8 cellular contexts compared by ENCODE assay signal in genomic region chr19:3700242-3701032, GRCh38. TPM values are rescaled to one million over a fixed set of nuclear protein-coding genes. Genes with fewer than 3 reads are reported as not detected.
A peak's percentile ranks its signal among the peaks of the same experiment; 100 is the strongest.
DNase-seq lines count a peak whose midpoint lies in the region; ATAC-seq and TF ChIP-seq lines count a peak whose summit lies in the region.

A gene with protein sequence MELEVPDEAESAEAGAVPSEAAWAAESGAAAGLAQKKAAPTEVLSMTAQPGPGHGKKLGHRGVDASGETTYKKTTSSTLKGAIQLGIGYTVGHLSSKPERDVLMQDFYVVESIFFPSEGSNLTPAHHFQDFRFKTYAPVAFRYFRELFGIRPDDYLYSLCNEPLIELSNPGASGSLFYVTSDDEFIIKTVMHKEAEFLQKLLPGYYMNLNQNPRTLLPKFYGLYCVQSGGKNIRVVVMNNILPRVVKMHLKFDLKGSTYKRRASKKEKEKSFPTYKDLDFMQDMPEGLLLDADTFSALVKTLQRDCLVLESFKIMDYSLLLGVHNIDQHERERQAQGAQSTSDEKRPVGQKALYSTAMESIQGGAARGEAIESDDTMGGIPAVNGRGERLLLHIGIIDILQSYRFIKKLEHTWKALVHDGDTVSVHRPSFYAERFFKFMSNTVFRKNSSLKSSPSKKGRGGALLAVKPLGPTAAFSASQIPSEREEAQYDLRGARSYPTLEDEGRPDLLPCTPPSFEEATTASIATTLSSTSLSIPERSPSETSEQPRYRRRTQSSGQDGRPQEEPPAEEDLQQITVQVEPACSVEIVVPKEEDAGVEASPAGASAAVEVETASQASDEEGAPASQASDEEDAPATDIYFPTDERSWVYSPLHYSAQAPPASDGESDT (minus strand): TSS chr19:3700468. CDS start chr19:3700390, 78 bp downstream.

- peak within 1 kb of the TSS; percentile 84 to 90 for H3K27ac ChIP-seq in right atrium auricular region
- H3K27ac ChIP-seq in rectal smooth muscle tissue (ENCODE audit: low read depth, low read length): peak within 1 kb of the TSS; percentile 95
- H3K27ac ChIP-seq in aorta (ENCODE audit: low read depth in 1 of 2, low read length in 2 of 2): peak within 1 kb of the TSS in 1 of 2 donors; percentile 60

- TF ChIP-seq CTCF in GM12865 (IDR thresholded peaks at IDR 0.05; ENCODE audit: insufficient read depth, low read depth, low read length, missing control alignments) (peak; percentile 83), right atrium auricular region (IDR thresholded peaks at IDR 0.05) (peak; percentile 70 to 82)

- H3K4me1 Mint-ChIP-seq in T-cell: peaks cover 16 to 32% (median 24%) of the 10 kb centered on the region in 3 donors

- intact Hi-C loops in aorta (cut with DNase I): loop anchor here (1.0 to 2.0 kb wide), 2 partner anchors 34 to 36 kb away; no protein-coding TSS in a partner anchor

- DNase-seq in GM12865 (ENCODE audit: low read depth): peak; percentile 95
- peak; percentile 65 for DNase-seq in NCI-H1092 (lab: John Stamatoyannopoulos, UW)
- peak; percentile 76 to 96 (median 88) for DNase-seq in T-cell
- peak; percentile 68 for DNase-seq in amniotic epithelial cell (ENCODE audit: low read depth)
- peak; percentile 87 for DNase-seq in right atrium auricular region (ENCODE audit: low spot score)
- peak; percentile 93 to 97 for DNase-seq in aorta

- H3K4me1 ChIP-seq in right atrium auricular region: peaks cover 0 to 25% of the 10 kb centered on the region in 2 donors
- H3K4me1 ChIP-seq in rectal smooth muscle tissue (ENCODE audit: control insufficient read depth, insufficient read depth, low read length): peaks cover 12% of the 10 kb centered on the region
- no peaks in the 10 kb centered on the region for H3K4me1 ChIP-seq in aorta (ENCODE audit: control insufficient read depth in 1 of 2, insufficient read depth in 2 of 2, low read length in 2 of 2)

- H3K27me3 Mint-ChIP-seq in T-cell: peaks cover 0 to 3% of the 10 kb centered on the region in 2 donors

- no peaks in the 10 kb centered on the region for H3K36me3 Mint-ChIP-seq in T-cell

- H3K4me3 Mint-ChIP-seq in T-cell: peak within 1 kb of the TSS; percentile 86 to 95 (median 87)

- H3K27ac Mint-ChIP-seq in T-cell: peak within 1 kb of the TSS; percentile 55 to 71

- H3K9me3 Mint-ChIP-seq in T-cell: no peaks in the 10 kb centered on the region

- no peaks in the 10 kb centered on the region for H3K9me3 ChIP-seq in right atrium auricular region
- H3K9me3 ChIP-seq in aorta (ENCODE audit: control insufficient read depth, low read length): no peaks in the 10 kb centered on the region

- 2 to 4% methylated on average over 52 to 82 of the region's 82 CpGs for WGBS in aorta, 2 donors

- peak within 1 kb of the TSS; percentile 80 for H3K9ac ChIP-seq in rectal smooth muscle tissue (ENCODE audit: low read length)

- H3K36me3 ChIP-seq in right atrium auricular region: peaks cover under 1% of the 10 kb centered on the region
- H3K36me3 ChIP-seq in rectal smooth muscle tissue (ENCODE audit: control insufficient read depth, insufficient read depth, low read length): no peaks in the 10 kb centered on the region
- H3K36me3 ChIP-seq in aorta (ENCODE audit: control insufficient read depth in 1 of 2, insufficient read depth in 2 of 2, low read length in 1 of 2): no peaks in the 10 kb centered on the region

- POLR2A ChIA-PET in T-cell (lab: Charles Lee): no interaction called here

- H3K4me3 ChIP-seq in GM12865 (ENCODE audit: low read depth, low read length): peak within 1 kb of the TSS; percentile 86
- H3K4me3 ChIP-seq in right atrium auricular region: peak within 1 kb of the TSS; percentile 87 to 96
- H3K4me3 ChIP-seq in rectal smooth muscle tissue (ENCODE audit: low read length): peak within 1 kb of the TSS; percentile 92
- peak within 1 kb of the TSS; percentile 91 to 94 for H3K4me3 ChIP-seq in aorta (ENCODE audit: low read length in 2 of 2)

- H3K27me3 ChIP-seq in right atrium auricular region (no peaks in the 10 kb centered on the region), rectal smooth muscle tissue (ENCODE audit: control insufficient read depth, insufficient read depth, low read length) (no peaks in the 10 kb centered on the region), aorta (ENCODE audit: control insufficient read depth in 1 of 2, insufficient read depth in 2 of 2, low read length in 1 of 2) (no peaks in the 10 kb centered on the region)

- peak; percentile 76 for ATAC-seq in HG02571 (IDR thresholded peaks at IDR 0.05; ENCODE audit: unreplicated experiment)
- peak; percentile 97 to 100 (median 98) for ATAC-seq in T-cell (replicated peaks in 1 of 4)
- ATAC-seq in aorta (ENCODE audit: low FRiP score): peak; percentile 95

- CTCF ChIA-PET in T-cell (lab: Charles Lee): interaction anchor here in 1 of 2 donors (0.6 to 1.5 kb wide), 4 partner anchors 10 to 1704 kb away, joined by 3 read pairs; no protein-coding TSS in a partner anchor

RNA-seq across cellular contexts. Expression of the gene that starts here (rescaled TPM):
- total RNA-seq in T-cell (10 to 100 TPM; 25.6 to 35.0 (median 32.1) TPM), right atrium auricular region (10 to 100 TPM; 31.3 to 45.8 TPM), aorta (10 to 100 TPM; 78.7 to 83.3 TPM)
- polyA plus RNA-seq in aorta: 10 to 100 TPM; 25.2 to 26.8 TPM
